Comparison of ENCODE assay signal across 9 cellular contexts in genomic region chr9:5799314-5799713, GRCh38. TPM values are rescaled to one million over a fixed set of nuclear protein-coding genes. Genes with fewer than 3 reads are reported as not detected.
A peak's percentile ranks its signal among the peaks of the same experiment; 100 is the strongest.
DNase-seq lines count a peak whose midpoint lies in the region; ATAC-seq and TF ChIP-seq lines count a peak whose summit lies in the region.
"Had no signal": no experiment of that assay in that cellular context is flagged by ENCODE, and none has a peak within 500 bp of the region (broad histone marks: within the 10 kb centered on the region; RNA-seq: fewer than 3 reads in every experiment).

No MANE protein-coding gene starts in this region.

- peaks cover 15% of the 10 kb centered on the region for H3K36me3 Mint-ChIP-seq in mesothelial cell of epicardium

- intact Hi-C loops in Right ventricle myocardium superior (cut with DNase I) (no loop called here), left ventricle myocardium superior (cut with micrococcal nuclease) (no loop called here)

- peaks cover 18% of the 10 kb centered on the region for H3K4me1 Mint-ChIP-seq in mesothelial cell of epicardium

- H3K4me3 Mint-ChIP-seq in mesothelial cell of epicardium, result peak overlapping the region; percentile 38
- H3K4me3 Mint-ChIP-seq: activated naive CD8-positive, alpha-beta T cell treated with anti-CD3 and anti-CD28 coated beads, Interleukin-2, amount 10 ng/mL, durations not matched to agents 7 days and 5 days had no signal

- TF ChIP-seq CTCF in coronary artery (IDR thresholded peaks at IDR 0.05), result peak; percentile 28
- TF ChIP-seq CTCF in mesothelial cell of epicardium (IDR thresholded peaks at IDR 0.05; ENCODE audit: unreplicated experiment), result no peak

- no peak overlapping the region for H3K27ac Mint-ChIP-seq in mesothelial cell of epicardium
- H3K27ac Mint-ChIP-seq: activated naive CD8-positive, alpha-beta T cell treated with anti-CD3 and anti-CD28 coated beads, Interleukin-2, amount 10 ng/mL, durations not matched to agents 7 days and 5 days had no signal

- no peak overlapping the region for H3K27ac ChIP-seq in coronary artery

- H3K9me3 Mint-ChIP-seq in mesothelial cell of epicardium, result no peaks in the 10 kb centered on the region
- H3K9me3 Mint-ChIP-seq: activated naive CD8-positive, alpha-beta T cell treated with anti-CD3 and anti-CD28 coated beads, Interleukin-2, amount 10 ng/mL, durations not matched to agents 7 days and 5 days had no signal

- DNase-seq in Right ventricle myocardium superior (no peak), left ventricle myocardium superior (no peak), NCI-H510A treated with DMSO at 0.1 percent for 48 hours (lab: John Stamatoyannopoulos, UW) (peak; percentile 25), coronary artery (ENCODE audit: low spot score) (no peak), mesothelial cell of epicardium (ENCODE audit: low spot score in 2 of 2, unreplicated experiment in 2 of 2) (no peak), GDM1 (lab: John Stamatoyannopoulos, UW) (no peak), islet precursor cell (no peak)
- DNase-seq: activated naive CD8-positive, alpha-beta T cell treated with anti-CD3 and anti-CD28 coated beads, Interleukin-2, amount 10 ng/mL, durations not matched to agents 7 days and 5 days had no signal

- peak overlapping the region; percentile 54 for H3K4me3 ChIP-seq in coronary artery

- ATAC-seq in Right ventricle myocardium superior (ENCODE audit: poor library complexity) (peak; percentile 63), left ventricle myocardium superior (no peak), HG02870 (IDR thresholded peaks at IDR 0.05; ENCODE audit: unreplicated experiment) (no peak)

- no peaks in the 10 kb centered on the region for H3K27me3 Mint-ChIP-seq in mesothelial cell of epicardium (ENCODE audit: low read depth)
- H3K27me3 Mint-ChIP-seq: activated naive CD8-positive, alpha-beta T cell treated with anti-CD3 and anti-CD28 coated beads, Interleukin-2, amount 10 ng/mL, durations not matched to agents 7 days and 5 days had no signal

RNA-seq across cellular contexts. Expression of gene ERMP1, which starts 33.6 kb away (rescaled TPM):
- total RNA-seq in Right ventricle myocardium superior, result 19.3 TPM
- 26.3 TPM for total RNA-seq in left ventricle myocardium superior
- total RNA-seq in mesothelial cell of epicardium, result 25.2 to 26.1 TPM (median 25.4 TPM) in 3 replicates
